ENCODE assay signal across 13 cellular contexts in genomic region chr3:152279474-152279873, GRCh38. TPM values are rescaled to one million over a fixed set of nuclear protein-coding genes. Genes with fewer than 3 reads are reported as not detected.
A peak's percentile ranks its signal among the peaks of the same experiment; 100 is the strongest.
DNase-seq lines count a peak whose midpoint lies in the region; ATAC-seq, FAIRE-seq and TF ChIP-seq lines count a peak whose summit lies in the region.
"Had no signal": no experiment of that assay in that cellular context is flagged by ENCODE, and none has a peak within 500 bp of the region (broad histone marks: within the 10 kb centered on the region; RNA-seq: fewer than 3 reads in every experiment).

No MANE protein-coding gene starts in this region.

- DNase-seq in A549 (ENCODE audit: low read depth in 1 of 2, low spot score in 1 of 2) (no peak), memory B cell (ENCODE audit: low spot score in 2 of 2) (no peak), NCI-H2196 (lab: John Stamatoyannopoulos, UW; ENCODE audit: unreplicated experiment) (no peak), mucosa of descending colon (no peak), NCI-H1092 treated with DMSO at 0.1 percent for 48 hours (lab: John Stamatoyannopoulos, UW) (no peak)
- DNase-seq in CD8-positive, alpha-beta T cell = no peak
- DNase-seq in activated T-helper 1 cell treated with anti-CD3 and anti-CD28 coated beads, Interleukin-12 subunit alpha, Interleukin-12 subunit beta, Interleukin-2, Interleukin-4 antibody, amounts not matched to agents 30 ng/mL and 10 ng/mL and 1 ng/mL, durations not matched to agents 14 hours and 24 hours and 36 hours (ENCODE audit: low spot score) = no peak
- DNase-seq: NCI-H2227 treated with DMSO at 0.1 percent for 48 hours had no signal

- TF ChIP-seq CTCF in A549 (IDR thresholded peaks at IDR 0.05) (no peak), mucosa of descending colon (IDR thresholded peaks at IDR 0.05) (no peak)
- TF ChIP-seq CTCF in CD8-positive, alpha-beta T cell (IDR thresholded peaks at IDR 0.05) = no peak

- H3K4me1 ChIP-seq in A549 = peaks cover 91% of the 10 kb centered on the region
- peaks cover 89% of the 10 kb centered on the region for H3K4me1 ChIP-seq in CD8-positive, alpha-beta T cell (ENCODE audit: insufficient read depth, low read length)
- H3K4me1 ChIP-seq in mucosa of descending colon (ENCODE audit: low read depth) = peaks cover 33% of the 10 kb centered on the region

- ATAC-seq in A549 (peak in 1 of 2 experiments; percentile 27; a peak in 1 of 6 replicates), memory B cell (ENCODE audit: low read depth) (no peak), mucosa of descending colon (no peak), GM18870 (IDR thresholded peaks at IDR 0.05; ENCODE audit: unreplicated experiment) (no peak)
- no peak for ATAC-seq in CD8-positive, alpha-beta T cell
- ATAC-seq: Panc1 had no signal

- intact Hi-C loops in CD8-positive, alpha-beta T cell (cut with DNase I, micrococcal nuclease) = no loop called here
- intact Hi-C loops in activated T-helper 1 cell treated with anti-CD3 and anti-CD28 coated beads, Interleukin-12 subunit alpha, Interleukin-12 subunit beta, Interleukin-2, Interleukin-4 antibody, amounts not matched to agents 30 ng/mL and 10 ng/mL and 1 ng/mL, durations not matched to agents 14 hours and 24 hours and 36 hours (cut with micrococcal nuclease) = loop anchor here (1.0 to 10.0 kb wide), 3 partner anchors 8 to 975 kb away; no protein-coding TSS in a partner anchor
- intact Hi-C loops in mucosa of descending colon (cut with DNase I, micrococcal nuclease) = no loop called here

- H3K9me3 ChIP-seq in A549 (no peaks in the 10 kb centered on the region), mucosa of descending colon (no peaks in the 10 kb centered on the region)
- no peaks in the 10 kb centered on the region for H3K9me3 ChIP-seq in CD8-positive, alpha-beta T cell (ENCODE audit: low read length)

- H3K4me2 ChIP-seq in A549 = 0 out of 3 replicates have a peak overlapping the region, but pooled peaks have one; percentile 2

- FAIRE-seq in A549 (lab: Jason Lieb, UNC) = no peak

- no peak for TF ChIP-seq RAD21 in A549 (conservative IDR thresholded peaks at IDR 0.05 in 1 of 2, IDR thresholded peaks at IDR 0.05 in 1 of 2)

- peak overlapping the region; percentile 91 for H3K27ac Mint-ChIP-seq in CD8-positive, alpha-beta T cell
- peak overlapping the region; percentile 80 for H3K27ac Mint-ChIP-seq in activated T-helper 1 cell treated with anti-CD3 and anti-CD28 coated beads, Interleukin-12 subunit alpha, Interleukin-12 subunit beta, Interleukin-2, Interleukin-4 antibody, amounts not matched to agents 30 ng/mL and 10 ng/mL and 1 ng/mL, durations not matched to agents 14 hours and 24 hours and 36 hours
- H3K27ac Mint-ChIP-seq in memory B cell = peak overlapping the region; percentile 21

- peak overlapping the region; percentile 77 for H3K4me3 Mint-ChIP-seq in CD8-positive, alpha-beta T cell
- H3K4me3 Mint-ChIP-seq in activated T-helper 1 cell treated with anti-CD3 and anti-CD28 coated beads, Interleukin-12 subunit alpha, Interleukin-12 subunit beta, Interleukin-2, Interleukin-4 antibody, amounts not matched to agents 30 ng/mL and 10 ng/mL and 1 ng/mL, durations not matched to agents 14 hours and 24 hours and 36 hours = peak overlapping the region; percentile 72
- peak overlapping the region; percentile 54 for H3K4me3 Mint-ChIP-seq in memory B cell

- H3K4me1 Mint-ChIP-seq in CD8-positive, alpha-beta T cell (ENCODE audit: low read depth) = peaks cover 81% of the 10 kb centered on the region
- peaks cover 83% of the 10 kb centered on the region for H3K4me1 Mint-ChIP-seq in activated T-helper 1 cell treated with anti-CD3 and anti-CD28 coated beads, Interleukin-12 subunit alpha, Interleukin-12 subunit beta, Interleukin-2, Interleukin-4 antibody, amounts not matched to agents 30 ng/mL and 10 ng/mL and 1 ng/mL, durations not matched to agents 14 hours and 24 hours and 36 hours (ENCODE audit: low read depth)
- H3K4me1 Mint-ChIP-seq in memory B cell = peaks cover 56% of the 10 kb centered on the region

- H3K36me3 Mint-ChIP-seq in CD8-positive, alpha-beta T cell = peaks cover 14% of the 10 kb centered on the region
- H3K36me3 Mint-ChIP-seq in activated T-helper 1 cell treated with anti-CD3 and anti-CD28 coated beads, Interleukin-12 subunit alpha, Interleukin-12 subunit beta, Interleukin-2, Interleukin-4 antibody, amounts not matched to agents 30 ng/mL and 10 ng/mL and 1 ng/mL, durations not matched to agents 14 hours and 24 hours and 36 hours (ENCODE audit: low read depth) = peaks cover 22% of the 10 kb centered on the region
- H3K36me3 Mint-ChIP-seq in memory B cell = peaks cover 5% of the 10 kb centered on the region
- H3K36me3 Mint-ChIP-seq: brain had no signal

- WGBS in A549 (ENCODE audit: missing lambda C conversion rate) = 94% methylated on average over 3 of the region's 3 CpGs

- no peaks in the 10 kb centered on the region for H3K27me3 ChIP-seq in CD8-positive, alpha-beta T cell (ENCODE audit: insufficient read depth, low read length)

- H3K27ac ChIP-seq in A549 = no peak overlapping the region
- H3K27ac ChIP-seq in CD8-positive, alpha-beta T cell (ENCODE audit: low read depth, low read length) = peak overlapping the region; percentile 29
- H3K27ac ChIP-seq: C4-2B had no signal

- no peaks in the 10 kb centered on the region for H3K9me3 Mint-ChIP-seq in CD8-positive, alpha-beta T cell
- H3K9me3 Mint-ChIP-seq in activated T-helper 1 cell treated with anti-CD3 and anti-CD28 coated beads, Interleukin-12 subunit alpha, Interleukin-12 subunit beta, Interleukin-2, Interleukin-4 antibody, amounts not matched to agents 30 ng/mL and 10 ng/mL and 1 ng/mL, durations not matched to agents 14 hours and 24 hours and 36 hours = no peaks in the 10 kb centered on the region
- no peaks in the 10 kb centered on the region for H3K9me3 Mint-ChIP-seq in memory B cell
- H3K9me3 Mint-ChIP-seq: brain had no signal

- no peak overlapping the region for H3K4me3 ChIP-seq in A549
- peak overlapping the region; percentile 27 for H3K4me3 ChIP-seq in CD8-positive, alpha-beta T cell (ENCODE audit: low read depth, low read length)
- H3K4me3 ChIP-seq in mucosa of descending colon = no peak overlapping the region
- H3K4me3 ChIP-seq: lung had no signal

- POLR2A ChIA-PET in A549 (lab: Yijun Ruan, JAX) = no interaction called here
- POLR2A ChIA-PET in CD8-positive, alpha-beta T cell (lab: Charles Lee) = interaction anchor here (0.7 to 1.4 kb wide), 6 partner anchors 10 to 116 kb away, joined by 3 to 6 read pairs (median 4); no protein-coding TSS in a partner anchor

- H3K27me3 Mint-ChIP-seq in CD8-positive, alpha-beta T cell (ENCODE audit: low read depth) = no peaks in the 10 kb centered on the region
- no peaks in the 10 kb centered on the region for H3K27me3 Mint-ChIP-seq in activated T-helper 1 cell treated with anti-CD3 and anti-CD28 coated beads, Interleukin-12 subunit alpha, Interleukin-12 subunit beta, Interleukin-2, Interleukin-4 antibody, amounts not matched to agents 30 ng/mL and 10 ng/mL and 1 ng/mL, durations not matched to agents 14 hours and 24 hours and 36 hours (ENCODE audit: insufficient read depth)
- H3K27me3 Mint-ChIP-seq in memory B cell = no peaks in the 10 kb centered on the region
- H3K27me3 Mint-ChIP-seq: brain had no signal

- no peak for TF ChIP-seq EP300 in A549 (IDR thresholded peaks at IDR 0.05)

- H3K36me3 ChIP-seq in CD8-positive, alpha-beta T cell (ENCODE audit: insufficient read depth, low read length) = no peaks in the 10 kb centered on the region
- H3K36me3 ChIP-seq in mucosa of descending colon (ENCODE audit: low read depth) = no peaks in the 10 kb centered on the region

- CTCF ChIA-PET in A549 (lab: Yijun Ruan, JAX) = interaction anchor here (1.3 kb wide), 1 partner anchor 164 kb away, joined by 3 read pairs; no protein-coding TSS in a partner anchor
- CTCF ChIA-PET in CD8-positive, alpha-beta T cell (lab: Charles Lee) = no interaction called here

- no peak for TF ChIP-seq POLR2A in A549 (IDR thresholded peaks at IDR 0.05; ENCODE audit: low read length)

TF ChIP-seq in A549, 52 proteins besides CTCF, POLR2A, EP300 and RAD21:
- TF ChIP-seq NFE2L2 (conservative IDR thresholded peaks at IDR 0.05; ENCODE audit: low read length) (no peak), ZNF302 (CRISPR knock-in tag; IDR thresholded peaks at IDR 0.05) (no peak), CBX2 (IDR thresholded peaks at IDR 0.05; ENCODE audit: borderline replicate concordance, low read depth) (no peak), ATOH8 (CRISPR knock-in tag; IDR thresholded peaks at IDR 0.05; ENCODE audit: low read depth) (no peak), ZFP36 (IDR thresholded peaks at IDR 0.05; ENCODE audit: borderline replicate concordance, partially characterized antibody) (no peak), ZC3H11A (IDR thresholded peaks at IDR 0.05) (no peak), HOXB5 (CRISPR knock-in tag; IDR thresholded peaks at IDR 0.05) (no peak), PBX3 (IDR thresholded peaks at IDR 0.05) (no peak)

RNA-seq across cellular contexts. Expression of gene MBNL1, which starts 10.7 kb away (rescaled TPM):
- polyA plus RNA-seq in A549 (2011; rRNA removed) (92.5 and 114 TPM in 2 replicates), A549 (2017; fragmentation: RNase III; extraction: RNeasy Plus Mini Kit Qiagen cat#74134 plus additional on column Dnase treatment) (59.6 to 60.5 TPM (median 59.9 TPM) in 3 replicates)
- 38.1 and 53.4 TPM in 2 replicates for polyA plus RNA-seq in A549 (2012; cell fraction: cytosol; rRNA removed)
- polyA plus RNA-seq in A549 (2012; cell fraction: nucleus; rRNA removed) = 23.1 and 23.7 TPM in 2 replicates
- polyA minus RNA-seq in A549 (2011; rRNA and poly(A)+ RNA removed) = 330 and 339 TPM in 2 replicates
- total RNA-seq in CD8-positive, alpha-beta T cell = 100 to 1,000 TPM; 515 to 529 TPM
- 295 and 308 TPM in 2 replicates for total RNA-seq in activated T-helper 1 cell treated with anti-CD3 and anti-CD28 coated beads, Interleukin-12 subunit alpha, Interleukin-12 subunit beta, Interleukin-2, Interleukin-4 antibody, amounts not matched to agents 30 ng/mL and 10 ng/mL and 1 ng/mL, durations not matched to agents 14 hours and 24 hours and 36 hours
- total RNA-seq in mucosa of descending colon = 100 to 1,000 TPM; 184 to 381 (median 215) TPM

Comparison
In these comparisons a context has a peak if more than half of its experiments do, and no peak if none do; other contexts are left out.
1. H3K27ac Mint-ChIP-seq: peak in every context shown above with its lines; median percentile 91 in CD8-positive, alpha-beta T cell; 80 in activated T-helper 1 cell treated with anti-CD3 and anti-CD28 coated beads, Interleukin-12 subunit alpha, Interleukin-12 subunit beta, Interleukin-2, Interleukin-4 antibody, amounts not matched to agents 30 ng/mL and 10 ng/mL and 1 ng/mL, durations not matched to agents 14 hours and 24 hours and 36 hours; 21 in memory B cell.